In the genomic region with DNA sequence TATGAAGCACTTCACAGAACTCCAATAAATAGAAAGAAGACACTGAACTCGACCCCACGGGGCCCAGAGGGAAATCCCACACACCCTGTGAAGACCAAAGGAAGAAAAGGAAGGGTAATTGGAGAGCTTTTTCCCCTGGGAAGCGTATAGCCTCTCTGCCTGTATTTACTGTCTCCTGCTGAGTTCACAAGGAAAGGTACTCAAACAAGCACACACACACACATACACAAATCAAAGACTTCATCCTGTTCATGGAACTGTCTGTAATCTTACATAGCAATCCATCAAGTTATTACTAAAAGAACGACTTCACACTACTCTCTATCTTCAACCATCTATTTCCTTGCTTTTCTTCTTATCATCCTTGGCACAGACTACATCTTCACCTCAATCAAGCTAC, we compare ENCODE assay signal across 16 cellular contexts. TPM values are rescaled to one million over a fixed set of nuclear protein-coding genes. Genes with fewer than 3 reads are reported as not detected.
DNase-seq lines count a peak whose midpoint lies in the region; ATAC-seq and TF ChIP-seq lines count a peak whose summit lies in the region.
"Had no signal": no experiment of that assay in that cellular context is flagged by ENCODE, and none has a peak within 500 bp of the region (broad histone marks: within the 10 kb centered on the region; RNA-seq: fewer than 3 reads in every experiment).

No MANE protein-coding gene starts in this region.

- DNase-seq in GM23338 (ENCODE audit: low spot score): no peak
- peak; percentile 30 for DNase-seq in NCI-H748 (lab: John Stamatoyannopoulos, UW; ENCODE audit: unreplicated experiment)
- DNase-seq in immature natural killer cell: no peak
- DNase-seq in activated CD8-positive, alpha-beta T cell treated with anti-CD3 and anti-CD28 coated beads for 36 hours: no peak
- DNase-seq in activated naive CD4-positive, alpha-beta T cell treated with Interleukin-2 at 50 U/mL for 16 hours: no peak
- DNase-seq: activated CD4-positive, CD25-positive, alpha-beta regulatory T cell; Calu3; caudate nucleus; effector CD8-positive, alpha-beta T cell; lower lobe of right lung; NCI-H1092; ovary; SJCRH30 had no signal

- no peaks in the 10 kb centered on the region for H3K9me3 Mint-ChIP-seq in GM23338
- no peaks in the 10 kb centered on the region for H3K9me3 Mint-ChIP-seq in immature natural killer cell
- no peaks in the 10 kb centered on the region for H3K9me3 Mint-ChIP-seq in activated CD8-positive, alpha-beta T cell treated with anti-CD3 and anti-CD28 coated beads for 36 hours
- H3K9me3 Mint-ChIP-seq: activated T-helper 17 cell treated with anti-CD3 and anti-CD28 coated beads, Interleukin-2, amount 50 U/mL, for 72 hours had no signal

- H3K4me2 ChIP-seq in GM23338: no peak overlapping the region; the same call in 1 of the 2 replicates

- no peaks in the 10 kb centered on the region for H3K9me2 ChIP-seq in GM23338 (ENCODE audit: insufficient read depth)

- H3F3A ChIP-seq in GM23338 (replicated peaks; ENCODE audit: low read depth): no peaks in the 10 kb centered on the region; the same call in 1 of the 2 replicates

- peaks cover 71% of the 10 kb centered on the region for H3K4me1 ChIP-seq in GM23338 (ENCODE audit: insufficient read depth)
- H3K4me1 ChIP-seq: SJCRH30 had no signal

- peaks cover 88% of the 10 kb centered on the region for H4K20me1 ChIP-seq in GM23338 (replicated peaks; ENCODE audit: insufficient read depth)

- H3K27ac ChIP-seq in C4-2B: peak overlapping the region; percentile 20; the same call in 1 of the 2 replicates
- 0 out of 2 replicates have a peak overlapping the region, but pooled peaks have one; percentile 20 for H3K27ac ChIP-seq in GM23338 (ENCODE audit: low read depth)
- H3K27ac ChIP-seq: lower lobe of right lung, ovary, SJCRH30 had no signal

- H3K4me3 ChIP-seq in GM23338: no peak overlapping the region
- H3K4me3 ChIP-seq: lower lobe of right lung, ovary, SJCRH30 had no signal

- peak; percentile 27 for ATAC-seq in GM23338
- ATAC-seq in GM18498 (IDR thresholded peaks at IDR 0.05; ENCODE audit: unreplicated experiment): no peak
- ATAC-seq in activated CD8-positive, alpha-beta T cell treated with anti-CD3 and anti-CD28 coated beads for 36 hours: no peak
- ATAC-seq: activated T-helper 17 cell treated with anti-CD3 and anti-CD28 coated beads, Interleukin-2, amount 50 U/mL, for 72 hours; lower lobe of right lung had no signal

- H3K27me3 Mint-ChIP-seq in GM23338 (ENCODE audit: insufficient read depth, low read depth, poor library complexity) (peaks cover 7% of the 10 kb centered on the region), immature natural killer cell (ENCODE audit: low read depth in 3 of 3) (peaks cover 2 to 7% (median 3%) of the 10 kb centered on the region in 3 donors)
- H3K27me3 Mint-ChIP-seq in activated CD8-positive, alpha-beta T cell treated with anti-CD3 and anti-CD28 coated beads for 36 hours: no peaks in the 10 kb centered on the region
- H3K27me3 Mint-ChIP-seq: activated T-helper 17 cell treated with anti-CD3 and anti-CD28 coated beads, Interleukin-2, amount 50 U/mL, for 72 hours had no signal

- H3K36me3 Mint-ChIP-seq in GM23338 (ENCODE audit: low read depth) (peaks cover 55% of the 10 kb centered on the region), immature natural killer cell (peaks cover 0 to 6% (median 5%) of the 10 kb centered on the region in 3 donors)
- peaks cover 56% of the 10 kb centered on the region for H3K36me3 Mint-ChIP-seq in activated CD8-positive, alpha-beta T cell treated with anti-CD3 and anti-CD28 coated beads for 36 hours (ENCODE audit: low read depth)

- POLR2A ChIA-PET in activated CD8-positive, alpha-beta T cell treated with anti-CD3 and anti-CD28 coated beads for 36 hours (lab: Charles Lee): no interaction called here

- CTCF ChIA-PET in activated CD8-positive, alpha-beta T cell treated with anti-CD3 and anti-CD28 coated beads for 36 hours (lab: Charles Lee): interaction anchor here (1.1 to 1.6 kb wide), 3 partner anchors 11 to 33 kb away, joined by 3 to 4 read pairs (median 3); no protein-coding TSS in a partner anchor

- peaks cover 65% of the 10 kb centered on the region for H3K4me1 Mint-ChIP-seq in GM23338
- peaks cover 78 to 83% of the 10 kb centered on the region in 2 donors for H3K4me1 Mint-ChIP-seq in immature natural killer cell
- peaks cover 67% of the 10 kb centered on the region for H3K4me1 Mint-ChIP-seq in activated CD8-positive, alpha-beta T cell treated with anti-CD3 and anti-CD28 coated beads for 36 hours (ENCODE audit: low read depth)

- TF ChIP-seq CTCF in C4-2B (conservative IDR thresholded peaks at IDR 0.05) (no peak), GM23338 (conservative IDR thresholded peaks at IDR 0.05; ENCODE audit: low read depth in 2 of 2) (no peak)
- no peak for TF ChIP-seq CTCF in activated CD8-positive, alpha-beta T cell treated with anti-CD3 and anti-CD28 coated beads for 36 hours (IDR thresholded peaks at IDR 0.05)

- no peak overlapping the region; the same call in 1 of the 2 replicates for H3K27ac Mint-ChIP-seq in GM23338
- peak overlapping the region; percentile 8 to 52 (median 44) for H3K27ac Mint-ChIP-seq in immature natural killer cell
- H3K27ac Mint-ChIP-seq in activated CD8-positive, alpha-beta T cell treated with anti-CD3 and anti-CD28 coated beads for 36 hours: no peak overlapping the region
- H3K27ac Mint-ChIP-seq: activated T-helper 17 cell treated with anti-CD3 and anti-CD28 coated beads, Interleukin-2, amount 50 U/mL, for 72 hours had no signal

- H3K4me3 Mint-ChIP-seq in GM23338 (no peak overlapping the region; the same call in 2 of the 3 replicates), immature natural killer cell (no peak overlapping the region)
- H3K4me3 Mint-ChIP-seq in activated CD8-positive, alpha-beta T cell treated with anti-CD3 and anti-CD28 coated beads for 36 hours: no peak overlapping the region
- H3K4me3 Mint-ChIP-seq: activated T-helper 17 cell treated with anti-CD3 and anti-CD28 coated beads, Interleukin-2, amount 50 U/mL, for 72 hours had no signal

- H3K36me3 ChIP-seq in GM23338 (ENCODE audit: insufficient read depth): peaks cover 10% of the 10 kb centered on the region; the same call in 1 of the 2 replicates
- H3K36me3 ChIP-seq: ovary had no signal

- no peak overlapping the region for H2AFZ ChIP-seq in GM23338

- intact Hi-C loops in activated CD8-positive, alpha-beta T cell treated with anti-CD3 and anti-CD28 coated beads for 36 hours (cut with micrococcal nuclease): no loop called here

- peaks cover 100% of the 10 kb centered on the region for H3K79me2 ChIP-seq in GM23338 (replicated peaks; ENCODE audit: insufficient read depth)

- H3K27me3 ChIP-seq in GM23338 (ENCODE audit: insufficient read depth): no peaks in the 10 kb centered on the region
- H3K27me3 ChIP-seq: ovary, SJCRH30 had no signal

TF ChIP-seq in GM23338, 12 proteins besides CTCF, POLR2A, EP300 and RAD21:
- TF ChIP-seq EZH2phosphoT487 (IDR thresholded peaks at IDR 0.05; ENCODE audit: unreplicated experiment): no peak
- no peak for TF ChIP-seq ZNF114 (CRISPR knock-in tag; IDR thresholded peaks at IDR 0.05)

RNA-seq across cellular contexts. Expression of gene FOXN3, which starts 15.2 kb away (rescaled TPM):
- 149 and 167 TPM in 2 replicates for total RNA-seq in GM23338 (2014; rRNA removed; shearing (Covaris generic))
- 88.3 and 98.9 TPM in 2 replicates for polyA plus RNA-seq in GM23338 (2016; fragmentation: Nextera tagmentation; extraction: Ambion mirVana)
- polyA plus RNA-seq in immature natural killer cell: 100 to 1,000 TPM in 2 of 3 donors, 10 to 100 TPM in 1; 88.6 to 150 (median 102) TPM
- 10 to 100 TPM; 83.4 to 85.0 TPM for total RNA-seq in activated CD8-positive, alpha-beta T cell treated with anti-CD3 and anti-CD28 coated beads for 36 hours

Comparison
In these comparisons a context has a peak if more than half of its experiments do, and no peak if none do; other contexts are left out.
1. H3K27ac Mint-ChIP-seq: peak in immature natural killer cell (6 of 6); none in GM23338 (single experiment) and activated CD8-positive, alpha-beta T cell treated with anti-CD3 and anti-CD28 coated beads for 36 hours (single experiment).